Comparison of ENCODE assay signal across 9 cellular contexts in the genomic region with DNA sequence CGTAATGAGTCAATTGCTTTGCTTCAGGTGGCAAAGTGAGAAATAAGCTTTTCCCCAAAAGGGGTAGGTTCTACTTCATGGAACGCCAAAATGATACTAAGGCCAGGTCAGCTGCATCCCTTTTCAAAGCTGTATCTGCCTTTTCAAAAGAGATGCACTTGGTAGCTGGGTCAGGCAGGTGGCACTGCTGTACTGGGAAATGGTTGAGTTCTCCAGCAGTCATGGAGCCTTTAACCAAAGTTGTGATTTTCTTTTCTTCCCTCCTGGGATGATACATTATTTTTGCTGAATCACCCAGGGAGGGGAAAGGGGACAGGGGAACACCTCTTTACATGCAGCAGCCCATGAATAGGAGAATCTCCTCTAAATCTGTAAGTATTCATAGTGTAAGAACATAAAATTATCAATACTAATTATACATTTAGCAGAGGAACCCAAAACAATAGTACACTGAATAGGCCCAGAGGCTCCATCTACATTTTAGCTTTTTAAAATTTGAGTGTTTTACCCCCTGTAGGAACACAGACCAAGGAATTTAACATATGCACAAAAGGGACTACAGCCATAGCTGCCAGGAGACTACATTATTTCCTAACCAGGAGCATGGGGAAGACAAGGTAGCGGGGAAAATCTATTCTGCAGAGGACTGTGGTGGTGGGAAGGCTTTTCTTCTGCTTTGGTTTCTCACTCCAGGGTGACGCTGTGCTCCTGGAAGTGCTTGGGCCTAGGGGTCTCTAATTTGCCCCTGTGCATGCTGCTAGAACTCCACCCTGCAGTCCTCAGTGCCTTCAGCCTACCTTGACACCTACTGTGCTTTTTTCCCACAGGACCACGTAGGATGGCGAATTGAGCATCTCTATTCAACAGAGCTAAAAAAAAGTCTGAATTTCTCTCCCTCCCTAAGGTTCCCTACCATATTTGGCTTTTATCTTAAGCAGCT. TPM values are rescaled to one million over a fixed set of nuclear protein-coding genes. Genes with fewer than 3 reads are reported as not detected.
DNase-seq lines count a peak whose midpoint lies in the region; ATAC-seq and TF ChIP-seq lines count a peak whose summit lies in the region.
"Had no signal": no experiment of that assay in that cellular context is flagged by ENCODE, and none has a peak within 500 bp of the region (broad histone marks: within the 10 kb centered on the region; RNA-seq: fewer than 3 reads in every experiment).

No MANE protein-coding gene starts in this region.

- H3K4me1 ChIP-seq in esophagus squamous epithelium: no peaks in the 10 kb centered on the region

- TF ChIP-seq POLR2A in esophagus squamous epithelium (IDR thresholded peaks at IDR 0.05): no peak

- H3K27ac Mint-ChIP-seq in naive B cell: peak overlapping the region in 1 of 6 donors; percentile 36

- no peaks in the 10 kb centered on the region for H3K27me3 ChIP-seq in esophagus squamous epithelium

- no peaks in the 10 kb centered on the region for H3K9me3 ChIP-seq in esophagus squamous epithelium

- 77 to 90% methylated on average over 6 of the region's 6 CpGs for WGBS in esophagus squamous epithelium, 2 donors

- peak; percentile 83 for DNase-seq in DMS53 treated with DMSO at 0.1 percent for 48 hours (lab: John Stamatoyannopoulos, UW; ENCODE audit: unreplicated experiment)
- peak; percentile 53 for DNase-seq in NCI-H774 (lab: John Stamatoyannopoulos, UW)
- peak; percentile 2 for DNase-seq in activated T-cell treated with anti-CD3 and anti-CD28 coated beads for 24 hours (ENCODE audit: low read depth)
- no peak for DNase-seq in esophagus squamous epithelium (lab: John Stamatoyannopoulos, UW)
- DNase-seq in naive B cell: peak; percentile 39
- DNase-seq in superior temporal gyrus (ENCODE audit: extremely low spot score): peak; percentile 82
- no peak for DNase-seq in GM19238 (ENCODE audit: insufficient read length, low spot score)

- H3K36me3 Mint-ChIP-seq in naive B cell: peaks cover under 1 to 6% of the 10 kb centered on the region in 2 donors

- H3K27ac ChIP-seq in esophagus squamous epithelium: no peak overlapping the region

- TF ChIP-seq CTCF in esophagus squamous epithelium (IDR thresholded peaks at IDR 0.05): peak; percentile 49 to 80 (median 63)

- H3K4me3 ChIP-seq in esophagus squamous epithelium: no peak overlapping the region

- H3K9me3 Mint-ChIP-seq in naive B cell: no peaks in the 10 kb centered on the region

- H3K4me3 Mint-ChIP-seq in naive B cell: no peak overlapping the region

- intact Hi-C loops in esophagus squamous epithelium (cut with DNase I): loop anchor here (5.0 to 10.0 kb wide), 2 partner anchors 259 to 401 kb away; no protein-coding TSS in a partner anchor

- H3K36me3 ChIP-seq in esophagus squamous epithelium: peaks cover 0 to 9% (median 0%) of the 10 kb centered on the region in 3 donors

- no peaks in the 10 kb centered on the region for H3K4me1 Mint-ChIP-seq in naive B cell

- ATAC-seq in HG02678 (IDR thresholded peaks at IDR 0.05; ENCODE audit: unreplicated experiment) (peak; percentile 62), naive B cell (ENCODE audit: low read depth in 2 of 2) (peak; percentile 54 to 82)

- no peaks in the 10 kb centered on the region for H3K27me3 Mint-ChIP-seq in naive B cell

RNA-seq across cellular contexts. Expression of a gene that starts 6.4 kb away (rescaled TPM):
- not detected for total RNA-seq in esophagus squamous epithelium
- polyA plus RNA-seq in naive B cell (ENCODE audit: low read depth in 6 of 6): under 1 TPM in 4 of 6 donors, not detected in 2; 0.08 to 0.89 (median 0.33) TPM
- total RNA-seq: activated CD8-positive, alpha-beta memory T cell treated with anti-CD3 and anti-CD28 coated beads for 36 hours had no signal

Comparison
In these comparisons a context has a peak if more than half of its experiments do, and no peak if none do; other contexts are left out.
1. DNase-seq: peak in DMS53 treated with DMSO at 0.1 percent for 48 hours (single experiment), NCI-H774 (single experiment), activated T-cell treated with anti-CD3 and anti-CD28 coated beads for 24 hours (single experiment), naive B cell (single experiment) and superior temporal gyrus (single experiment); none in esophagus squamous epithelium (single experiment) and GM19238 (single experiment).